In the genomic region with DNA sequence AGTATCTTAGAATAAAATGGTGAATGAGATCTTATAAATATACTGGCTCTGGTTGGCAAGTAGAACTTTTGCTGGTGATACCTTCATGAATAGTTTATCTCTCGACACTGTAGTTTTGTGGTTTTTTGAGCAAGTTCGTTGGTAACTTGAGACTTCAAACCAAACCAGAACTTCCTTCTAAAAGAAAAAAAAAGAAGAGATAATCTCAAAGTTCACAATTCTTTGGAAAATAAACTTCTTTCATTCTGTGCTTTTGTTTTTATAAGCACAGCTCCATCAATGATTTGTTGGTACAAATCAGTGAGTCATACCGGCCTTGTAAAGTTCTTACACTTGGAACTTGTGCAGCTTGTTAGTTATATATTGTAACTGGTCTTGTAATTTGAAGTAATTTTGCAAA, we compare ENCODE assay signal across 8 cellular contexts. TPM values are rescaled to one million over a fixed set of nuclear protein-coding genes. Genes with fewer than 3 reads are reported as not detected.
DNase-seq lines count a peak whose midpoint lies in the region; ATAC-seq, FAIRE-seq and TF ChIP-seq lines count a peak whose summit lies in the region.

No MANE protein-coding gene starts in this region.

- intact Hi-C loops in heart right ventricle (cut with DNase I) = loop anchor here in 1 of 10 donors (10.0 kb wide), 1 partner anchor 97 kb away; no protein-coding TSS in a partner anchor
- intact Hi-C loops in Right ventricle myocardium superior (cut with DNase I) = no loop called here
- intact Hi-C loops in transverse colon (cut with DNase I; ENCODE audit: low total_unique reads) = no loop called here

- TF ChIP-seq EP300 in transverse colon (IDR thresholded peaks at IDR 0.05; ENCODE audit: low read depth) = no peak

- H3K36me3 ChIP-seq in heart right ventricle (no peaks in the 10 kb centered on the region), transverse colon (no peaks in the 10 kb centered on the region)

- no peaks in the 10 kb centered on the region for H3K27me3 Mint-ChIP-seq in activated CD4-positive, alpha-beta memory T cell treated with anti-CD3 and anti-CD28 coated beads, Interleukin-2, amount 10 ng/mL, durations not matched to agents 7 days and 5 days
- H3K27me3 Mint-ChIP-seq in immature natural killer cell (ENCODE audit: low read depth in 3 of 3) = peaks cover 27 to 44% (median 43%) of the 10 kb centered on the region in 3 donors

- H3K4me1 ChIP-seq in heart right ventricle = peaks cover 2 to 70% (median 46%) of the 10 kb centered on the region in 9 donors
- H3K4me1 ChIP-seq in transverse colon = peaks cover 26 to 52% (median 40%) of the 10 kb centered on the region in 4 donors

- H3K36me3 Mint-ChIP-seq in activated CD4-positive, alpha-beta memory T cell treated with anti-CD3 and anti-CD28 coated beads, Interleukin-2, amount 10 ng/mL, durations not matched to agents 7 days and 5 days (ENCODE audit: low read depth) = peaks cover 32% of the 10 kb centered on the region
- peaks cover 4 to 14% (median 5%) of the 10 kb centered on the region in 3 donors for H3K36me3 Mint-ChIP-seq in immature natural killer cell

- peaks cover 66% of the 10 kb centered on the region for H3K4me1 Mint-ChIP-seq in activated CD4-positive, alpha-beta memory T cell treated with anti-CD3 and anti-CD28 coated beads, Interleukin-2, amount 10 ng/mL, durations not matched to agents 7 days and 5 days
- H3K4me1 Mint-ChIP-seq in immature natural killer cell = peaks cover 80 to 81% of the 10 kb centered on the region in 2 donors

- H3K4me3 Mint-ChIP-seq in activated CD4-positive, alpha-beta memory T cell treated with anti-CD3 and anti-CD28 coated beads, Interleukin-2, amount 10 ng/mL, durations not matched to agents 7 days and 5 days = peak overlapping the region; percentile 88
- peak overlapping the region; percentile 92 to 97 (median 93) for H3K4me3 Mint-ChIP-seq in immature natural killer cell

- TF ChIP-seq CTCF in heart right ventricle (IDR thresholded peaks at IDR 0.05) (no peak), transverse colon (IDR thresholded peaks at IDR 0.05) (no peak)

- H3K27ac ChIP-seq in heart right ventricle = peak overlapping the region in 6 of 10 donors; percentile 7 to 97 (median 94)
- H3K27ac ChIP-seq in transverse colon = peak overlapping the region; percentile 95 to 99 (median 98)

- 25 to 40% methylated on average over 3 of the region's 3 CpGs for WGBS in heart right ventricle, 2 donors
- 6 to 9% methylated on average over 3 of the region's 3 CpGs for WGBS in transverse colon (ENCODE audit: low coverage in 1 of 2), 2 donors

- H3K27me3 ChIP-seq in heart right ventricle = no peaks in the 10 kb centered on the region
- H3K27me3 ChIP-seq in transverse colon = no peaks in the 10 kb centered on the region

- CTCF ChIA-PET in activated CD4-positive, alpha-beta memory T cell treated with anti-CD3 and anti-CD28 coated beads, Interleukin-2, amount 10 ng/mL, durations not matched to agents 7 days and 5 days (lab: Charles Lee) = interaction anchor here (0.7 to 5.1 kb wide), 15 partner anchors 7 to 160 kb away, joined by 3 to 90 read pairs (median 5); partner anchors contain the start of genes AP4B1, DCLRE1B and RSBN1

- no peak for TF ChIP-seq POLR2A in transverse colon (IDR thresholded peaks at IDR 0.05)

- no peaks in the 10 kb centered on the region for H3K9me3 ChIP-seq in heart right ventricle
- no peaks in the 10 kb centered on the region for H3K9me3 ChIP-seq in transverse colon

- POLR2A ChIA-PET in activated CD4-positive, alpha-beta memory T cell treated with anti-CD3 and anti-CD28 coated beads, Interleukin-2, amount 10 ng/mL, durations not matched to agents 7 days and 5 days (lab: Charles Lee) = interaction anchor here (0.7 to 8.7 kb wide), 16 partner anchors 8 to 1406 kb away, joined by 3 to 268 read pairs (median 20); partner anchors contain the start of genes AP4B1, DCLRE1B, RSBN1 and TRIM33

- no peaks in the 10 kb centered on the region for H3K9me3 Mint-ChIP-seq in activated CD4-positive, alpha-beta memory T cell treated with anti-CD3 and anti-CD28 coated beads, Interleukin-2, amount 10 ng/mL, durations not matched to agents 7 days and 5 days
- H3K9me3 Mint-ChIP-seq in immature natural killer cell = no peaks in the 10 kb centered on the region

- FAIRE-seq in RCC 7860 (lab: Jason Lieb, UNC) = no peak

- DNase-seq in heart right ventricle = no peak
- no peak for DNase-seq in Right ventricle myocardium superior
- no peak for DNase-seq in activated CD4-positive, alpha-beta memory T cell treated with anti-CD3 and anti-CD28 coated beads, Interleukin-2, amount 10 ng/mL, durations not matched to agents 7 days and 5 days
- DNase-seq in immature natural killer cell = peak; percentile 58 to 65 (median 65)
- no peak for DNase-seq in transverse colon
- DNase-seq in RCC 7860 (ENCODE audit: low spot score) = no peak

- ATAC-seq in heart right ventricle = no peak
- no peak for ATAC-seq in Right ventricle myocardium superior (ENCODE audit: poor library complexity)
- ATAC-seq in HG02840 (IDR thresholded peaks at IDR 0.05; ENCODE audit: low FRiP score, unreplicated experiment) = no peak
- ATAC-seq in HG02763 (IDR thresholded peaks at IDR 0.05; ENCODE audit: unreplicated experiment) = no peak

- in situ Hi-C loops in transverse colon (cut with MboI; ENCODE audit: low pct_ligation_motif_present in 1 of 4, low pct_unique_long_range_greater_than_20kb in 1 of 4, low sequenced_read_pairs in 3 of 4) = loop anchor here in 1 of 4 donors (25.0 kb wide), 1 partner anchor 94 kb away; no protein-coding TSS in a partner anchor

- H3K27ac Mint-ChIP-seq in activated CD4-positive, alpha-beta memory T cell treated with anti-CD3 and anti-CD28 coated beads, Interleukin-2, amount 10 ng/mL, durations not matched to agents 7 days and 5 days = peak overlapping the region; percentile 94
- peak overlapping the region; percentile 97 to 100 (median 99) for H3K27ac Mint-ChIP-seq in immature natural killer cell

- H3K4me3 ChIP-seq in heart right ventricle (peak overlapping the region in 7 of 10 donors; percentile 81 to 95 (median 90)), transverse colon (peak overlapping the region in 2 of 4 donors; percentile 86)

RNA-seq across cellular contexts. Expression of gene HIPK1, which starts 2.3 kb away (rescaled TPM):
- total RNA-seq in heart right ventricle = 10 to 100 TPM; 42.6 to 91.0 (median 62.2) TPM
- polyA plus RNA-seq in heart right ventricle = 10 to 100 TPM in 1 of 2 donors, 1 to 10 TPM in 1; 7.8 to 10.7 TPM
- total RNA-seq in Right ventricle myocardium superior = 52.4 TPM
- total RNA-seq in activated CD4-positive, alpha-beta memory T cell treated with anti-CD3 and anti-CD28 coated beads, Interleukin-2, amount 10 ng/mL, durations not matched to agents 7 days and 5 days = 10 to 100 TPM; 89.5 to 92.5 TPM
- polyA plus RNA-seq in immature natural killer cell = 10 to 100 TPM in 2 of 3 donors, 1 to 10 TPM in 1; 4.3 to 27.5 (median 12.7) TPM
- total RNA-seq in transverse colon = 10 to 100 TPM; 48.3 to 63.9 (median 53.1) TPM

RNA-seq across cellular contexts. Expression of gene DCLRE1B, which starts 26.3 kb away (rescaled TPM):
- total RNA-seq in heart right ventricle (1 to 10 TPM in 9 of 10 donors, under 1 TPM in 1; 0.78 to 4.2 (median 2.1) TPM), Right ventricle myocardium superior (2.2 TPM), transverse colon (1 to 10 TPM in 3 of 4 donors, not detected in 1; 2.4 to 6.2 (median 2.9) TPM)
- polyA plus RNA-seq in heart right ventricle (1 to 10 TPM in 1 of 2 donors, under 1 TPM in 1; 0.59 to 1.8 TPM), immature natural killer cell (1 to 10 TPM; 2.0 to 8.4 (median 6.6) TPM)
- total RNA-seq in activated CD4-positive, alpha-beta memory T cell treated with anti-CD3 and anti-CD28 coated beads, Interleukin-2, amount 10 ng/mL, durations not matched to agents 7 days and 5 days = 10 to 100 TPM; 13.2 to 14.4 TPM

RNA-seq across cellular contexts. Expression of gene AP4B1, which starts 26.9 kb away (rescaled TPM):
- total RNA-seq in heart right ventricle (10 to 100 TPM in 8 of 10 donors, 1 to 10 TPM in 2; 9.1 to 13.9 (median 11.5) TPM), Right ventricle myocardium superior (11.4 TPM), transverse colon (10 to 100 TPM in 2 of 4 donors, 1 to 10 TPM in 2; 7.2 to 37.2 (median 16.5) TPM)
- polyA plus RNA-seq in heart right ventricle (10 to 100 TPM in 1 of 2 donors, 1 to 10 TPM in 1; 7.5 to 15.4 TPM), immature natural killer cell (10 to 100 TPM in 2 of 3 donors, 1 to 10 TPM in 1; 9.7 to 21.6 (median 18.6) TPM)
- 10 to 100 TPM; 53.7 to 56.7 TPM for total RNA-seq in activated CD4-positive, alpha-beta memory T cell treated with anti-CD3 and anti-CD28 coated beads, Interleukin-2, amount 10 ng/mL, durations not matched to agents 7 days and 5 days

RNA-seq across cellular contexts. Expression of gene BCL2L15, which starts 44.1 kb away (rescaled TPM):
- under 1 TPM in 7 of 10 donors, not detected in 3; 0.05 to 0.28 (median 0.09) TPM for total RNA-seq in heart right ventricle
- under 1 TPM; 0.07 to 0.15 TPM for polyA plus RNA-seq in heart right ventricle
- not detected for total RNA-seq in Right ventricle myocardium superior
- 1 to 10 TPM; 1.6 to 2.9 TPM for total RNA-seq in activated CD4-positive, alpha-beta memory T cell treated with anti-CD3 and anti-CD28 coated beads, Interleukin-2, amount 10 ng/mL, durations not matched to agents 7 days and 5 days
- polyA plus RNA-seq in immature natural killer cell = under 1 TPM in 1 of 3 donors, not detected in 2; 0.11 TPM
- 100 to 1,000 TPM in 1 of 4 donors, 10 to 100 TPM in 3; 51.3 to 584 (median 89.3) TPM for total RNA-seq in transverse colon

RNA-seq across cellular contexts. Expression of gene OLFML3, which starts 47.8 kb away (rescaled TPM):
- total RNA-seq in heart right ventricle (10 to 100 TPM in 7 of 10 donors, 1 to 10 TPM in 3; 6.1 to 19.7 (median 11.0) TPM), Right ventricle myocardium superior (10.9 TPM), transverse colon (10 to 100 TPM; 15.7 to 29.2 (median 24.3) TPM)
- polyA plus RNA-seq in heart right ventricle (10 to 100 TPM; 10.3 to 11.4 TPM), immature natural killer cell (under 1 TPM in 1 of 3 donors, not detected in 2; 0.11 TPM)
- under 1 TPM; 0.20 to 0.45 TPM for total RNA-seq in activated CD4-positive, alpha-beta memory T cell treated with anti-CD3 and anti-CD28 coated beads, Interleukin-2, amount 10 ng/mL, durations not matched to agents 7 days and 5 days

Comparison
In these comparisons a context has a peak if more than half of its experiments do, and no peak if none do; other contexts are left out.
1. DNase-seq: peak in immature natural killer cell (3 of 3); none in heart right ventricle (0 of 2), Right ventricle myocardium superior (single experiment), activated CD4-positive, alpha-beta memory T cell treated with anti-CD3 and anti-CD28 coated beads, Interleukin-2, amount 10 ng/mL, durations not matched to agents 7 days and 5 days (single experiment), transverse colon (single experiment) and RCC 7860 (single experiment).